Comparison of ENCODE assay signal across 28 cellular contexts in genomic region chr2:182302972-182303371, GRCh38.
"Had no signal": no experiment of that assay in that cellular context is flagged by ENCODE, and none has a peak within 500 bp of the region (broad histone marks: within the 10 kb centered on the region; RNA-seq: fewer than 3 reads in every experiment).

No MANE protein-coding gene starts in this region.

- H3K9ac ChIP-seq: neural progenitor cell had no signal

- H3K27me3 Mint-ChIP-seq: naive B cell; progenitor cell of endocrine pancreas; stimulated activated naive CD8-positive, alpha-beta T cell treated with anti-CD3 and anti-CD28 coated beads, Interleukin-15, Interleukin-2, amounts not matched to agents 100 ng/mL and 50 ng/mL, for 24 hours; type B pancreatic cell had no signal

- H3K9me3 ChIP-seq: left ventricle myocardium inferior, neutrophil, ovary, right atrium auricular region, spleen, tibial nerve, uterus had no signal

- H3K4me2 ChIP-seq: neural progenitor cell had no signal

- H3K4me1 ChIP-seq: neural progenitor cell, right atrium auricular region, spleen, tibial nerve, uterus had no signal

- FAIRE-seq: islet of Langerhans, kidney had no signal

- H3K27me3 ChIP-seq: neural progenitor cell, neutrophil, ovary, right atrium auricular region, spleen, tibial nerve, uterus had no signal

- H3K27ac ChIP-seq: left ventricle myocardium inferior, neural progenitor cell, neutrophil, ovary, right atrium auricular region, skin epidermis, spleen, tibial nerve, uterus had no signal

- H3K4me1 Mint-ChIP-seq: immature natural killer cell; naive B cell; natural killer cell; neural progenitor cell; stimulated activated effector memory CD8-positive, alpha-beta T cell treated with anti-CD3 and anti-CD28 coated beads, Interleukin-12 subunit alpha, Interleukin-12 subunit beta, amount 100 ng/mL, for 72 hours had no signal

- H3K4me3 ChIP-seq: left ventricle myocardium inferior, lung, neural progenitor cell, ovary, right atrium auricular region, skin epidermis, spleen, tibial nerve, uterus had no signal

- H3K27ac Mint-ChIP-seq: immature natural killer cell; mesothelial cell of epicardium; naive B cell; natural killer cell; neural progenitor cell; progenitor cell of endocrine pancreas; stimulated activated effector memory CD8-positive, alpha-beta T cell treated with anti-CD3 and anti-CD28 coated beads, Interleukin-12 subunit alpha, Interleukin-12 subunit beta, amount 100 ng/mL, for 72 hours; stimulated activated naive CD8-positive, alpha-beta T cell treated with anti-CD3 and anti-CD28 coated beads, Interleukin-15, Interleukin-2, amounts not matched to agents 100 ng/mL and 50 ng/mL, for 24 hours; type B pancreatic cell had no signal

- DNase-seq: hypothalamus; immature natural killer cell; kidney; left colon; left ventricle myocardium inferior; mesendoderm; naive B cell; natural killer cell; nephron progenitor cell; occipital lobe; ovary; spleen; stimulated activated CD4-positive, alpha-beta T cell treated with anti-CD3 and anti-CD28 coated beads, Interleukin-4, amount 100 ng/mL, for 24 hours; stimulated activated naive CD4-positive, alpha-beta T cell; uterus had no signal

- H3K36me3 Mint-ChIP-seq: immature natural killer cell; mesothelial cell of epicardium; naive B cell; natural killer cell; neural progenitor cell; stimulated activated effector memory CD8-positive, alpha-beta T cell treated with anti-CD3 and anti-CD28 coated beads, Interleukin-12 subunit alpha, Interleukin-12 subunit beta, amount 100 ng/mL, for 72 hours; type B pancreatic cell had no signal

- ATAC-seq: left colon; natural killer cell; sciatic nerve; stimulated activated effector memory CD8-positive, alpha-beta T cell treated with anti-CD3 and anti-CD28 coated beads, Interleukin-12 subunit alpha, Interleukin-12 subunit beta, amount 100 ng/mL, for 72 hours had no signal

- H2AFZ ChIP-seq: neural progenitor cell had no signal

- H3K4me3 Mint-ChIP-seq: immature natural killer cell; mesothelial cell of epicardium; naive B cell; natural killer cell; nephron progenitor cell; neural progenitor cell; stimulated activated effector memory CD8-positive, alpha-beta T cell treated with anti-CD3 and anti-CD28 coated beads, Interleukin-12 subunit alpha, Interleukin-12 subunit beta, amount 100 ng/mL, for 72 hours; stimulated activated naive CD8-positive, alpha-beta T cell treated with anti-CD3 and anti-CD28 coated beads, Interleukin-15, Interleukin-2, amounts not matched to agents 100 ng/mL and 50 ng/mL, for 24 hours; type B pancreatic cell had no signal

- H3K36me3 ChIP-seq: left ventricle myocardium inferior, neural progenitor cell, neutrophil, ovary, right atrium auricular region, spleen, tibial nerve, uterus had no signal
